ENCODE assay signal across 21 cellular contexts in the genomic region with DNA sequence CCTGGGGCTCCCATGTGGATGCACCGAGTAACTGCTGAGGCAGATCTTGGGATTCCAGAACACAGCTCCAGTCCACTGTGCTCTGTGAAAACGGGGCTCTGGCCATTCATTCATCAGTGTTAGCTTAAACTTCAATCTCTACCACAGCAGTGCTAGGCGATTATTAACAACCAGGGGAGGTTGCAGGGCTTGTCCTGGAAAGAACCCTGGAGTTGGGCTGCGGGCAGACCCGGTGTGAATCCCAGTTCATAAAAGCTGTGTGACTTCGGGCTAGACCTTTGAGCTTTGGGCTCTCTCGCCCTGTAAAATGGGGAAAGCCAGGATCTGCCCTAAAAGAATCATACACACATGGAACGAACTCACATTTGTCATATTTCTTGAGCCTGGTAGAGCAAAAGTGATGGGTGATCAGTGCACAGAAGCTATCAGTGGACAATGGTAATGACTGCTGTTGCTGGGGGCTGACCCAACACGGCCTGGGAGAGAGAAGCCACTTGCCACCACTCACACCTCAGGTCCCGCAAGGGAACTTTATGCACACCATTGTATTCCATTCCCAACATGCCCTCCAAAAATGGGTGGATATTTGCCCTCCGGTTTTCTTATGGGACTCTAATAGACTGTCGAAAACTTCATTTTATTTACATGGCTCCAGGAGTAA. TPM values are rescaled to one million over a fixed set of nuclear protein-coding genes. Genes with fewer than 3 reads are reported as not detected.
DNase-seq lines count a peak whose midpoint lies in the region; ATAC-seq and TF ChIP-seq lines count a peak whose summit lies in the region.
"Had no signal": no experiment of that assay in that cellular context is flagged by ENCODE, and none has a peak within 500 bp of the region (broad histone marks: within the 10 kb centered on the region; RNA-seq: fewer than 3 reads in every experiment).

No MANE protein-coding gene starts in this region.

- H3K36me3 ChIP-seq in osteoblast (ENCODE audit: insufficient read depth, low read length) (peaks cover 8% of the 10 kb centered on the region), Peyer's patch (peaks cover 0 to 61% (median 0%) of the 10 kb centered on the region in 3 donors)

- H3K4me3 ChIP-seq in osteoblast (ENCODE audit: insufficient read depth, low read length) (no peak overlapping the region), Peyer's patch (no peak overlapping the region)
- H3K4me3 ChIP-seq: HAP-1 had no signal

- H3K79me2 ChIP-seq in osteoblast (ENCODE audit: insufficient read depth, low read length) = no peaks in the 10 kb centered on the region

- no peak for TF ChIP-seq POLR2A in Peyer's patch (IDR thresholded peaks at IDR 0.05)

- CTCF ChIA-PET in activated CD8-positive, alpha-beta T cell treated with anti-CD3 and anti-CD28 coated beads, Interleukin-2, amount 10 ng/mL, durations not matched to agents 7 days and 5 days (lab: Charles Lee) = interaction anchor here (1.1 kb wide), 1 partner anchor 18 kb away, joined by 3 read pairs; no protein-coding TSS in a partner anchor
- CTCF ChIA-PET in activated CD8-positive, alpha-beta T cell treated with anti-CD3 and anti-CD28 coated beads for 36 hours (lab: Charles Lee) = interaction anchor here (1.1 to 2.9 kb wide), 3 partner anchors 12 to 135 kb away, joined by 3 to 10 read pairs (median 8); no protein-coding TSS in a partner anchor

- POLR2A ChIA-PET in activated CD8-positive, alpha-beta T cell treated with anti-CD3 and anti-CD28 coated beads, Interleukin-2, amount 10 ng/mL, durations not matched to agents 7 days and 5 days (lab: Charles Lee) = no interaction called here
- POLR2A ChIA-PET in activated CD8-positive, alpha-beta T cell treated with anti-CD3 and anti-CD28 coated beads for 36 hours (lab: Charles Lee) = interaction anchor here (0.6 kb wide), 1 partner anchor 46 kb away, joined by 4 read pairs; no protein-coding TSS in a partner anchor

- no peak overlapping the region for H3K4me2 ChIP-seq in osteoblast (ENCODE audit: insufficient read depth, low read length)

- H3K9me3 ChIP-seq in osteoblast (ENCODE audit: low read depth, low read length) (peaks cover 4% of the 10 kb centered on the region), Peyer's patch (peaks cover 0 to 4% (median 0%) of the 10 kb centered on the region in 4 donors)
- H3K9me3 ChIP-seq: HAP-1 had no signal

- H3K4me1 ChIP-seq in osteoblast (ENCODE audit: insufficient read depth, low read length) = no peaks in the 10 kb centered on the region
- H3K4me1 ChIP-seq in Peyer's patch = no peaks in the 10 kb centered on the region
- H3K4me1 ChIP-seq: HAP-1 had no signal

- H4K20me1 ChIP-seq in osteoblast (ENCODE audit: insufficient read depth, low read length) = no peaks in the 10 kb centered on the region

- peaks cover 8% of the 10 kb centered on the region for H3K9me3 Mint-ChIP-seq in activated CD8-positive, alpha-beta T cell treated with anti-CD3 and anti-CD28 coated beads, Interleukin-2, amount 10 ng/mL, durations not matched to agents 7 days and 5 days (ENCODE audit: insufficient read depth)
- H3K9me3 Mint-ChIP-seq in activated CD8-positive, alpha-beta T cell treated with anti-CD3 and anti-CD28 coated beads for 36 hours = peaks cover 6% of the 10 kb centered on the region

- no peak for TF ChIP-seq CTCF in activated CD8-positive, alpha-beta T cell treated with anti-CD3 and anti-CD28 coated beads for 36 hours (IDR thresholded peaks at IDR 0.05)
- TF ChIP-seq CTCF in osteoblast (IDR thresholded peaks at IDR 0.05; ENCODE audit: extremely low read depth, low read depth, low read length) (no peak), Peyer's patch (IDR thresholded peaks at IDR 0.05) (no peak)

- peaks cover 16% of the 10 kb centered on the region for H3K36me3 Mint-ChIP-seq in activated CD8-positive, alpha-beta T cell treated with anti-CD3 and anti-CD28 coated beads, Interleukin-2, amount 10 ng/mL, durations not matched to agents 7 days and 5 days (ENCODE audit: low read depth)
- peaks cover 12% of the 10 kb centered on the region for H3K36me3 Mint-ChIP-seq in activated CD8-positive, alpha-beta T cell treated with anti-CD3 and anti-CD28 coated beads for 36 hours (ENCODE audit: low read depth)
- H3K36me3 Mint-ChIP-seq: CD14-positive monocyte had no signal

- no peaks in the 10 kb centered on the region for H3K27me3 Mint-ChIP-seq in activated CD8-positive, alpha-beta T cell treated with anti-CD3 and anti-CD28 coated beads, Interleukin-2, amount 10 ng/mL, durations not matched to agents 7 days and 5 days (ENCODE audit: low read depth)
- no peaks in the 10 kb centered on the region for H3K27me3 Mint-ChIP-seq in activated CD8-positive, alpha-beta T cell treated with anti-CD3 and anti-CD28 coated beads for 36 hours

- no peaks in the 10 kb centered on the region for H3K4me1 Mint-ChIP-seq in activated CD8-positive, alpha-beta T cell treated with anti-CD3 and anti-CD28 coated beads, Interleukin-2, amount 10 ng/mL, durations not matched to agents 7 days and 5 days (ENCODE audit: low read depth)
- H3K4me1 Mint-ChIP-seq in activated CD8-positive, alpha-beta T cell treated with anti-CD3 and anti-CD28 coated beads for 36 hours (ENCODE audit: low read depth) = no peaks in the 10 kb centered on the region
- H3K4me1 Mint-ChIP-seq: CD14-positive monocyte had no signal

- H2AFZ ChIP-seq in osteoblast (ENCODE audit: low read length) = no peak overlapping the region

- DNase-seq in activated CD8-positive, alpha-beta T cell treated with anti-CD3 and anti-CD28 coated beads, Interleukin-2, amount 10 ng/mL, durations not matched to agents 7 days and 5 days = no peak
- no peak for DNase-seq in activated CD8-positive, alpha-beta T cell treated with anti-CD3 and anti-CD28 coated beads for 36 hours
- peak; percentile 86 for DNase-seq in left lobe of liver (ENCODE audit: low spot score)
- DNase-seq in osteoblast (ENCODE audit: insufficient read length, low spot score, missing footprints) = peak; percentile 58
- DNase-seq in GM03348 (ENCODE audit: low spot score) = no peak
- DNase-seq in medulla oblongata (ENCODE audit: extremely low spot score) = no peak
- DNase-seq in Peyer's patch = no peak
- no peak for DNase-seq in Right ventricle myocardium inferior (ENCODE audit: missing footprints)
- DNase-seq: DND-41, KG1, NCI-H1417, NCI-H187, NCI-H2227 treated with DMSO at 0.1 percent for 48 hours, NCI-H510A treated with DMSO at 0.1 percent for 48 hours, NCI-H774, OCI-M1, RPMI8226 had no signal

- no peak overlapping the region for H3K4me3 Mint-ChIP-seq in activated CD8-positive, alpha-beta T cell treated with anti-CD3 and anti-CD28 coated beads, Interleukin-2, amount 10 ng/mL, durations not matched to agents 7 days and 5 days
- no peak overlapping the region for H3K4me3 Mint-ChIP-seq in activated CD8-positive, alpha-beta T cell treated with anti-CD3 and anti-CD28 coated beads for 36 hours
- H3K4me3 Mint-ChIP-seq: CD14-positive monocyte had no signal

- no peak for ATAC-seq in activated CD8-positive, alpha-beta T cell treated with anti-CD3 and anti-CD28 coated beads, Interleukin-2, amount 10 ng/mL, durations not matched to agents 7 days and 5 days
- no peak for ATAC-seq in activated CD8-positive, alpha-beta T cell treated with anti-CD3 and anti-CD28 coated beads for 36 hours
- ATAC-seq in left lobe of liver (peak; percentile 83), Right ventricle myocardium inferior (no peak)

- H3K27me3 ChIP-seq in osteoblast (ENCODE audit: insufficient read depth, low read length) = no peaks in the 10 kb centered on the region
- no peaks in the 10 kb centered on the region for H3K27me3 ChIP-seq in Peyer's patch

- H3K27ac ChIP-seq in osteoblast (ENCODE audit: low read depth, low read length) (no peak overlapping the region), Peyer's patch (no peak overlapping the region)
- H3K27ac ChIP-seq: 22Rv1 had no signal

- peak overlapping the region; percentile 33 for H3K27ac Mint-ChIP-seq in activated CD8-positive, alpha-beta T cell treated with anti-CD3 and anti-CD28 coated beads, Interleukin-2, amount 10 ng/mL, durations not matched to agents 7 days and 5 days
- no peak overlapping the region for H3K27ac Mint-ChIP-seq in activated CD8-positive, alpha-beta T cell treated with anti-CD3 and anti-CD28 coated beads for 36 hours
- H3K27ac Mint-ChIP-seq: CD14-positive monocyte had no signal

- intact Hi-C loops in activated CD8-positive, alpha-beta T cell treated with anti-CD3 and anti-CD28 coated beads for 36 hours (cut with micrococcal nuclease) = no loop called here
- intact Hi-C loops in Right ventricle myocardium inferior (cut with DNase I) = no loop called here

RNA-seq across cellular contexts. Expression of a gene that starts 15.6 kb away (rescaled TPM):
- not detected for total RNA-seq in activated CD8-positive, alpha-beta T cell treated with anti-CD3 and anti-CD28 coated beads, Interleukin-2, amount 10 ng/mL, durations not matched to agents 7 days and 5 days
- total RNA-seq in activated CD8-positive, alpha-beta T cell treated with anti-CD3 and anti-CD28 coated beads for 36 hours = not detected
- 0.91 TPM for total RNA-seq in left lobe of liver
- not detected in 2 replicates for total RNA-seq in osteoblast
- 1 to 10 TPM in 1 of 4 donors, not detected in 3; 2.3 TPM for total RNA-seq in Peyer's patch
- total RNA-seq in Right ventricle myocardium inferior = not detected
- total RNA-seq: G401 had no signal

RNA-seq across cellular contexts. Expression of a gene that starts 35.4 kb away (rescaled TPM):
- total RNA-seq in activated CD8-positive, alpha-beta T cell treated with anti-CD3 and anti-CD28 coated beads, Interleukin-2, amount 10 ng/mL, durations not matched to agents 7 days and 5 days = not detected
- not detected for total RNA-seq in activated CD8-positive, alpha-beta T cell treated with anti-CD3 and anti-CD28 coated beads for 36 hours
- total RNA-seq in left lobe of liver (not detected), osteoblast (not detected in 2 replicates), Peyer's patch (1 to 10 TPM in 3 of 4 donors, not detected in 1; 1.6 to 9.9 (median 2.7) TPM), Right ventricle myocardium inferior (not detected)
- total RNA-seq: G401 had no signal

Comparison
In these comparisons a context has a peak if more than half of its experiments do, and no peak if none do; other contexts are left out.
1. DNase-seq: peak in left lobe of liver (single experiment) and osteoblast (single experiment); none in activated CD8-positive, alpha-beta T cell treated with anti-CD3 and anti-CD28 coated beads, Interleukin-2, amount 10 ng/mL, durations not matched to agents 7 days and 5 days (single experiment), activated CD8-positive, alpha-beta T cell treated with anti-CD3 and anti-CD28 coated beads for 36 hours (single experiment), GM03348 (single experiment), medulla oblongata (single experiment), Peyer's patch (0 of 3) and Right ventricle myocardium inferior (single experiment).